ENCODE assay signal across 1 cellular context in the genomic region with DNA sequence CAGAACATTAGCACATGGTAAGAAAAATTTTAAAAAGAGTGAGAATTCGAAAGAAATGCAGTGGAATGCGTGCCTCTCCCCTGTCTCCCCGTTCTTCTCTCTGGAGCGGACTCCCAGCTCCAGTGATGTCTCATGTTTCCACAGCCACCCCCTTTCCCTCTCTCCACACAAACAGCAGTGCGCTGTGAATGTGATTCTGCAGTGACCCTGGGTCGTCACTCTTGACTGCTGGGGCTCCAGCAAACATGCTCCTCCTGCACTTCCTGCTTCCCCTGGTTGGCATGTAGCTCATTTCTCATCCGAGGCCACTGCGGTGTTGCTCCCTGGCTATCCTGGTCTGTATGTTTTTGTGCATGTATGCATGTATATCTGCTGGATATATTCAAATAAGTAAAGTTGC.
TF ChIP-seq lines count a peak whose summit lies in the region.

No MANE protein-coding gene starts in this region.

TF ChIP-seq in HepG2, 621 proteins besides CTCF, POLR2A, EP300 and RAD21 (continued from another document and continues in another):
- TF ChIP-seq SPEN (CRISPR knock-in tag; IDR thresholded peaks at IDR 0.05; ENCODE audit: low read depth), result 0 out of 2 replicates have a peak, but pooled peaks have one; percentile 39
- peak; percentile 46; the same call in 1 of the 3 replicates for TF ChIP-seq MXI1 (IDR thresholded peaks at IDR 0.05; ENCODE audit: borderline replicate concordance, low read depth, low read length)
- no peak for TF ChIP-seq ATAD3A (CRISPR knock-in tag; IDR thresholded peaks at IDR 0.05)
- TF ChIP-seq MYC (CRISPR knock-in tag; IDR thresholded peaks at IDR 0.05; ENCODE audit: borderline replicate concordance), result peak; percentile 26; the same call in 1 of the 2 replicates
- peak; percentile 81; the same call in 1 of the 2 replicates for TF ChIP-seq HDAC2 (CRISPR knock-in tag; IDR thresholded peaks at IDR 0.05)
- TF ChIP-seq KAT8 (CRISPR knock-in tag; IDR thresholded peaks at IDR 0.05), result peak; percentile 53; the same call in 1 of the 2 replicates
- peak; percentile 98 for TF ChIP-seq ELF3 (CRISPR knock-in tag; IDR thresholded peaks at IDR 0.05)
- TF ChIP-seq SIX1 (CRISPR knock-in tag; IDR thresholded peaks at IDR 0.05; ENCODE audit: borderline replicate concordance), result peak; percentile 88
- TF ChIP-seq ZC3H13 (CRISPR knock-in tag; IDR thresholded peaks at IDR 0.05), result no peak
- no peak for TF ChIP-seq MEIS2 (CRISPR knock-in tag; IDR thresholded peaks at IDR 0.05)
- TF ChIP-seq, protein P1, sequence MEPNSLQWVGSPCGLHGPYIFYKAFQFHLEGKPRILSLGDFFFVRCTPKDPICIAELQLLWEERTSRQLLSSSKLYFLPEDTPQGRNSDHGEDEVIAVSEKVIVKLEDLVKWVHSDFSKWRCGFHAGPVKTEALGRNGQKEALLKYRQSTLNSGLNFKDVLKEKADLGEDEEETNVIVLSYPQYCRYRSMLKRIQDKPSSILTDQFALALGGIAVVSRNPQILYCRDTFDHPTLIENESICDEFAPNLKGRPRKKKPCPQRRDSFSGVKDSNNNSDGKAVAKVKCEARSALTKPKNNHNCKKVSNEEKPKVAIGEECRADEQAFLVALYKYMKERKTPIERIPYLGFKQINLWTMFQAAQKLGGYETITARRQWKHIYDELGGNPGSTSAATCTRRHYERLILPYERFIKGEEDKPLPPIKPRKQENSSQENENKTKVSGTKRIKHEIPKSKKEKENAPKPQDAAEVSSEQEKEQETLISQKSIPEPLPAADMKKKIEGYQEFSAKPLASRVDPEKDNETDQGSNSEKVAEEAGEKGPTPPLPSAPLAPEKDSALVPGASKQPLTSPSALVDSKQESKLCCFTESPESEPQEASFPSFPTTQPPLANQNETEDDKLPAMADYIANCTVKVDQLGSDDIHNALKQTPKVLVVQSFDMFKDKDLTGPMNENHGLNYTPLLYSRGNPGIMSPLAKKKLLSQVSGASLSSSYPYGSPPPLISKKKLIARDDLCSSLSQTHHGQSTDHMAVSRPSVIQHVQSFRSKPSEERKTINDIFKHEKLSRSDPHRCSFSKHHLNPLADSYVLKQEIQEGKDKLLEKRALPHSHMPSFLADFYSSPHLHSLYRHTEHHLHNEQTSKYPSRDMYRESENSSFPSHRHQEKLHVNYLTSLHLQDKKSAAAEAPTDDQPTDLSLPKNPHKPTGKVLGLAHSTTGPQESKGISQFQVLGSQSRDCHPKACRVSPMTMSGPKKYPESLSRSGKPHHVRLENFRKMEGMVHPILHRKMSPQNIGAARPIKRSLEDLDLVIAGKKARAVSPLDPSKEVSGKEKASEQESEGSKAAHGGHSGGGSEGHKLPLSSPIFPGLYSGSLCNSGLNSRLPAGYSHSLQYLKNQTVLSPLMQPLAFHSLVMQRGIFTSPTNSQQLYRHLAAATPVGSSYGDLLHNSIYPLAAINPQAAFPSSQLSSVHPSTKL (CRISPR knock-in tag; IDR thresholded peaks at IDR 0.05), result peak; percentile 55; the same call in 1 of the 2 replicates
- TF ChIP-seq HNF1A (IDR thresholded peaks at IDR 0.05; ENCODE audit: low read depth), result no peak
- no peak for TF ChIP-seq HNF1A (CRISPR knock-in tag; IDR thresholded peaks at IDR 0.05; ENCODE audit: borderline replicate concordance)
- TF ChIP-seq NFYB (CRISPR knock-in tag; IDR thresholded peaks at IDR 0.05), result 0 out of 2 replicates have a peak, but pooled peaks have one; percentile 11
- peak; percentile 42; the same call in 1 of the 2 replicates for TF ChIP-seq DPF2 (CRISPR knock-in tag; IDR thresholded peaks at IDR 0.05; ENCODE audit: borderline replicate concordance, low read depth)
- no peak; the same call in 1 of the 2 replicates for TF ChIP-seq ZBTB3 (CRISPR knock-in tag; IDR thresholded peaks at IDR 0.05; ENCODE audit: borderline replicate concordance, low read depth)
- peak; percentile 35; the same call in 1 of the 2 replicates for TF ChIP-seq TARDBP (CRISPR knock-in tag; IDR thresholded peaks at IDR 0.05)
- no peak for TF ChIP-seq ZNF577 (CRISPR knock-in tag; IDR thresholded peaks at IDR 0.05; ENCODE audit: borderline replicate concordance, low read depth)
- TF ChIP-seq ZNF510 (CRISPR knock-in tag; IDR thresholded peaks at IDR 0.05; ENCODE audit: low read depth), result no peak
- TF ChIP-seq NR2C2 (CRISPR knock-in tag; IDR thresholded peaks at IDR 0.05; ENCODE audit: borderline replicate concordance), result 0 out of 2 replicates have a peak, but pooled peaks have one; percentile 23
- TF ChIP-seq, protein P2, sequence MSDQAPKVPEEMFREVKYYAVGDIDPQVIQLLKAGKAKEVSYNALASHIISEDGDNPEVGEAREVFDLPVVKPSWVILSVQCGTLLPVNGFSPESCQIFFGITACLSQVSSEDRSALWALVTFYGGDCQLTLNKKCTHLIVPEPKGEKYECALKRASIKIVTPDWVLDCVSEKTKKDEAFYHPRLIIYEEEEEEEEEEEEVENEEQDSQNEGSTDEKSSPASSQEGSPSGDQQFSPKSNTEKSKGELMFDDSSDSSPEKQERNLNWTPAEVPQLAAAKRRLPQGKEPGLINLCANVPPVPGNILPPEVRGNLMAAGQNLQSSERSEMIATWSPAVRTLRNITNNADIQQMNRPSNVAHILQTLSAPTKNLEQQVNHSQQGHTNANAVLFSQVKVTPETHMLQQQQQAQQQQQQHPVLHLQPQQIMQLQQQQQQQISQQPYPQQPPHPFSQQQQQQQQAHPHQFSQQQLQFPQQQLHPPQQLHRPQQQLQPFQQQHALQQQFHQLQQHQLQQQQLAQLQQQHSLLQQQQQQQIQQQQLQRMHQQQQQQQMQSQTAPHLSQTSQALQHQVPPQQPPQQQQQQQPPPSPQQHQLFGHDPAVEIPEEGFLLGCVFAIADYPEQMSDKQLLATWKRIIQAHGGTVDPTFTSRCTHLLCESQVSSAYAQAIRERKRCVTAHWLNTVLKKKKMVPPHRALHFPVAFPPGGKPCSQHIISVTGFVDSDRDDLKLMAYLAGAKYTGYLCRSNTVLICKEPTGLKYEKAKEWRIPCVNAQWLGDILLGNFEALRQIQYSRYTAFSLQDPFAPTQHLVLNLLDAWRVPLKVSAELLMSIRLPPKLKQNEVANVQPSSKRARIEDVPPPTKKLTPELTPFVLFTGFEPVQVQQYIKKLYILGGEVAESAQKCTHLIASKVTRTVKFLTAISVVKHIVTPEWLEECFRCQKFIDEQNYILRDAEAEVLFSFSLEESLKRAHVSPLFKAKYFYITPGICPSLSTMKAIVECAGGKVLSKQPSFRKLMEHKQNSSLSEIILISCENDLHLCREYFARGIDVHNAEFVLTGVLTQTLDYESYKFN (CRISPR knock-in tag; conservative IDR thresholded peaks at IDR 0.05), result peak; percentile 76
- TF ChIP-seq NR2F1 (CRISPR knock-in tag; IDR thresholded peaks at IDR 0.05), result peak; percentile 19 to 49; a peak in 1 of 4 replicates
- 0 out of 2 replicates have a peak, but pooled peaks have one; percentile 30 for TF ChIP-seq NR2F6 (IDR thresholded peaks at IDR 0.05)
- TF ChIP-seq NR2F6 (CRISPR knock-in tag; IDR thresholded peaks at IDR 0.05), result peak; percentile 80
- no peak for TF ChIP-seq NFATC3 (CRISPR knock-in tag; IDR thresholded peaks at IDR 0.05)
- peak; percentile 51; the same call in 1 of the 2 replicates for TF ChIP-seq ZNF574 (CRISPR knock-in tag; IDR thresholded peaks at IDR 0.05)
- peak; percentile 25; the same call in 1 of the 2 replicates for TF ChIP-seq HMG20A (CRISPR knock-in tag; IDR thresholded peaks at IDR 0.05; ENCODE audit: borderline replicate concordance)
- TF ChIP-seq ATF2 (CRISPR knock-in tag; IDR thresholded peaks at IDR 0.05), result peak; percentile 27; the same call in 1 of the 2 replicates
- TF ChIP-seq ZBTB7B (CRISPR knock-in tag; IDR thresholded peaks at IDR 0.05), result 0 out of 2 replicates have a peak, but pooled peaks have one; percentile 49
- peak; percentile 54; the same call in 1 of the 2 replicates for TF ChIP-seq FOXO1 (CRISPR knock-in tag; IDR thresholded peaks at IDR 0.05)
- peak; percentile 90 for TF ChIP-seq SAP130 (CRISPR knock-in tag; IDR thresholded peaks at IDR 0.05; ENCODE audit: low read depth)
- no peak for TF ChIP-seq ZNF558 (CRISPR knock-in tag; IDR thresholded peaks at IDR 0.05; ENCODE audit: borderline replicate concordance)
- no peak for TF ChIP-seq GTF2F1 (IDR thresholded peaks at IDR 0.05; ENCODE audit: low read length)
- peak; percentile 32; the same call in 1 of the 2 replicates for TF ChIP-seq ZFX (CRISPR knock-in tag; IDR thresholded peaks at IDR 0.05; ENCODE audit: low read depth)
- TF ChIP-seq CC2D1A (CRISPR knock-in tag; IDR thresholded peaks at IDR 0.05), result no peak
- TF ChIP-seq, protein P3, sequence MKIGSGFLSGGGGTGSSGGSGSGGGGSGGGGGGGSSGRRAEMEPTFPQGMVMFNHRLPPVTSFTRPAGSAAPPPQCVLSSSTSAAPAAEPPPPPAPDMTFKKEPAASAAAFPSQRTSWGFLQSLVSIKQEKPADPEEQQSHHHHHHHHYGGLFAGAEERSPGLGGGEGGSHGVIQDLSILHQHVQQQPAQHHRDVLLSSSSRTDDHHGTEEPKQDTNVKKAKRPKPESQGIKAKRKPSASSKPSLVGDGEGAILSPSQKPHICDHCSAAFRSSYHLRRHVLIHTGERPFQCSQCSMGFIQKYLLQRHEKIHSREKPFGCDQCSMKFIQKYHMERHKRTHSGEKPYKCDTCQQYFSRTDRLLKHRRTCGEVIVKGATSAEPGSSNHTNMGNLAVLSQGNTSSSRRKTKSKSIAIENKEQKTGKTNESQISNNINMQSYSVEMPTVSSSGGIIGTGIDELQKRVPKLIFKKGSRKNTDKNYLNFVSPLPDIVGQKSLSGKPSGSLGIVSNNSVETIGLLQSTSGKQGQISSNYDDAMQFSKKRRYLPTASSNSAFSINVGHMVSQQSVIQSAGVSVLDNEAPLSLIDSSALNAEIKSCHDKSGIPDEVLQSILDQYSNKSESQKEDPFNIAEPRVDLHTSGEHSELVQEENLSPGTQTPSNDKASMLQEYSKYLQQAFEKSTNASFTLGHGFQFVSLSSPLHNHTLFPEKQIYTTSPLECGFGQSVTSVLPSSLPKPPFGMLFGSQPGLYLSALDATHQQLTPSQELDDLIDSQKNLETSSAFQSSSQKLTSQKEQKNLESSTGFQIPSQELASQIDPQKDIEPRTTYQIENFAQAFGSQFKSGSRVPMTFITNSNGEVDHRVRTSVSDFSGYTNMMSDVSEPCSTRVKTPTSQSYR (CRISPR knock-in tag; IDR thresholded peaks at IDR 0.05; ENCODE audit: borderline replicate concordance), result peak; percentile 22; the same call in 1 of the 2 replicates
- peak; percentile 72 for TF ChIP-seq GABPB1 (CRISPR knock-in tag; IDR thresholded peaks at IDR 0.05)
- TF ChIP-seq GATAD2A (CRISPR knock-in tag; IDR thresholded peaks at IDR 0.05), result peak; percentile 82
- TF ChIP-seq ZFP36L2 (CRISPR knock-in tag; IDR thresholded peaks at IDR 0.05), result no peak
- peak; percentile 62; the same call in 1 of the 2 replicates for TF ChIP-seq ZSCAN9 (CRISPR knock-in tag; IDR thresholded peaks at IDR 0.05; ENCODE audit: borderline replicate concordance)
- peak; percentile 58; the same call in 1 of the 2 replicates for TF ChIP-seq SOX5 (CRISPR knock-in tag; IDR thresholded peaks at IDR 0.05; ENCODE audit: borderline replicate concordance)
- TF ChIP-seq BHLHE40 (IDR thresholded peaks at IDR 0.05; ENCODE audit: low read length), result no peak
- 0 out of 2 replicates have a peak, but pooled peaks have one; percentile 49 for TF ChIP-seq SMAD3 (CRISPR knock-in tag; IDR thresholded peaks at IDR 0.05)
